14 cellular contexts compared by ENCODE assay signal in the genomic region with DNA sequence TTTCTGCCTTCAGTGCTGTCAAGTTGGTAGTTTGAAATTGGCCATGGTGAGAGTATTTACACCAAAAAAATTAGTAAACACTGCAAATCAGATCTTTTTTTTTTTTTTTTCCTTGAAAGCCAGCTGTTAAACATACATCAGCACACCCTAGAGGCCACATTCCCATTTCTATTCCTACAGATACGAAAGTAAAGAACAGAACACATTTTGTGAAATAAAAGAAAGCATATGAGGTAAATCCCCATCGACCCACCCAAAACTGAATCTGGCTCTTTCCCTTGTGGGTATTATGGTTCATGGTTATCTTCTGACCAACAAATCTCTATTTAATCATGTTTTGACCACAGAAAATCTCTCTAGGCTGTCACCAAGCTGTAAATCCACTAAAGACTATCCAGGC. TPM values are rescaled to one million over a fixed set of nuclear protein-coding genes. Genes with fewer than 3 reads are reported as not detected.
DNase-seq lines count a peak whose midpoint lies in the region; ATAC-seq and TF ChIP-seq lines count a peak whose summit lies in the region.
"Had no signal": no experiment of that assay in that cellular context is flagged by ENCODE, and none has a peak within 500 bp of the region (broad histone marks: within the 10 kb centered on the region; RNA-seq: fewer than 3 reads in every experiment).

No MANE protein-coding gene starts in this region.

- no peak overlapping the region for H3K4me3 ChIP-seq in cardiac muscle cell
- H3K4me3 ChIP-seq in right cardiac atrium (ENCODE audit: low read length), result no peak overlapping the region
- H3K4me3 ChIP-seq in fibroblast of lung (replicated peaks in 1 of 4; ENCODE audit: control extremely low read depth in 1 of 4, insufficient read depth in 1 of 4, low read depth in 3 of 4, low read length in 4 of 4), result no peak overlapping the region
- no peak overlapping the region for H3K4me3 ChIP-seq in retinal pigment epithelial cell (ENCODE audit: low read length)
- H3K4me3 ChIP-seq: spleen had no signal

- H3K27me3 ChIP-seq in cardiac muscle cell, result no peaks in the 10 kb centered on the region
- no peaks in the 10 kb centered on the region for H3K27me3 ChIP-seq in right cardiac atrium (ENCODE audit: control insufficient read depth, insufficient read depth)
- H3K27me3 ChIP-seq in fibroblast of lung (ENCODE audit: control insufficient read depth, insufficient read depth, low read length), result no peaks in the 10 kb centered on the region
- H3K27me3 ChIP-seq: spleen had no signal

- DNase-seq in cardiac muscle cell (ENCODE audit: low read depth in 1 of 2, low spot score in 1 of 2) (peak in 1 of 2 donors; percentile 57), right cardiac atrium (no peak), fibroblast of lung (ENCODE audit: low read depth in 2 of 2) (peak in 1 of 2 donors; percentile 62), retinal pigment epithelial cell (ENCODE audit: low read depth) (no peak), nephron progenitor cell (no peak), NCI-H146 (lab: John Stamatoyannopoulos, UW) (no peak), NOMO-1 treated with dmso at 0.1 percent for 144 hours (lab: John Stamatoyannopoulos, UW; ENCODE audit: unreplicated experiment) (no peak)
- DNase-seq: activated CD8-positive, alpha-beta memory T cell treated with anti-CD3 and anti-CD28 coated beads for 24 hours; activated naive CD4-positive, alpha-beta T cell treated with anti-CD3 and anti-CD28 coated beads, Interleukin-2, amount 50 U/mL, for 16 hours; naive B cell; spleen; T-helper 17 cell; trophoblast cell had no signal

- H3K4me2 ChIP-seq in fibroblast of lung (ENCODE audit: extremely low read depth, insufficient read depth, low read length), result no peak overlapping the region

- ATAC-seq in right cardiac atrium (no peak), SK-N-SH treated with all-trans-retinoic acid at 6 μM for 48 hours (peak; percentile 71; the same call in 2 of the 3 replicates)
- ATAC-seq: T-helper 17 cell had no signal

- H3K9me3 ChIP-seq in cardiac muscle cell (ENCODE audit: low read depth) (no peaks in the 10 kb centered on the region), right cardiac atrium (ENCODE audit: control insufficient read depth, low read length) (no peaks in the 10 kb centered on the region), fibroblast of lung (ENCODE audit: control insufficient read depth, insufficient read depth, low read depth, low read length) (no peaks in the 10 kb centered on the region)
- H3K9me3 ChIP-seq: spleen had no signal

- H3K4me3 Mint-ChIP-seq in nephron progenitor cell, result no peak overlapping the region
- H3K4me3 Mint-ChIP-seq: naive B cell, T-helper 17 cell had no signal

- H4K20me1 ChIP-seq in fibroblast of lung (ENCODE audit: control insufficient read depth, extremely low read depth, insufficient read depth, low read length), result no peaks in the 10 kb centered on the region

- H3K36me3 ChIP-seq in cardiac muscle cell, result no peaks in the 10 kb centered on the region
- H3K36me3 ChIP-seq in fibroblast of lung (ENCODE audit: control insufficient read depth, insufficient read depth, low read length), result no peaks in the 10 kb centered on the region

- no peaks in the 10 kb centered on the region for H3K36me3 Mint-ChIP-seq in nephron progenitor cell (ENCODE audit: low read depth)
- H3K36me3 Mint-ChIP-seq: naive B cell had no signal

- no peak overlapping the region for H3K27ac ChIP-seq in cardiac muscle cell
- H3K27ac ChIP-seq in right cardiac atrium (ENCODE audit: low read length), result no peak overlapping the region
- H3K27ac ChIP-seq in fibroblast of lung (ENCODE audit: insufficient read depth, low read length), result no peak overlapping the region
- H3K27ac ChIP-seq: spleen had no signal

- H3K79me2 ChIP-seq in fibroblast of lung (ENCODE audit: control insufficient read depth, insufficient read depth, low read length), result no peaks in the 10 kb centered on the region

- TF ChIP-seq CTCF in cardiac muscle cell (IDR thresholded peaks at IDR 0.05; ENCODE audit: low read depth, low read length) (peak; percentile 34), fibroblast of lung (conservative IDR thresholded peaks at IDR 0.05 in 1 of 2, IDR thresholded peaks at IDR 0.05 in 1 of 2; ENCODE audit: low read depth in 1 of 2, low read length in 2 of 2) (peak; percentile 24 to 27), retinal pigment epithelial cell (conservative IDR thresholded peaks at IDR 0.05; ENCODE audit: low read depth, low read length) (peak; percentile 21), nephron progenitor cell (IDR thresholded peaks at IDR 0.05) (no peak)

- no peak overlapping the region for H2AFZ ChIP-seq in fibroblast of lung (ENCODE audit: low read length)

- H3K9ac ChIP-seq in fibroblast of lung (ENCODE audit: insufficient read depth, low read length), result no peak overlapping the region

- no peak overlapping the region for H3K27ac Mint-ChIP-seq in nephron progenitor cell
- H3K27ac Mint-ChIP-seq: T-helper 17 cell had no signal

- no peaks in the 10 kb centered on the region for H3K4me1 ChIP-seq in cardiac muscle cell (ENCODE audit: low read depth)
- H3K4me1 ChIP-seq in right cardiac atrium (ENCODE audit: control insufficient read depth, insufficient read depth, low read length), result no peaks in the 10 kb centered on the region
- H3K4me1 ChIP-seq in fibroblast of lung (ENCODE audit: control insufficient read depth, extremely low read depth, insufficient read depth, low read length), result no peaks in the 10 kb centered on the region
- H3K4me1 ChIP-seq: spleen had no signal

- H3K27me3 Mint-ChIP-seq in nephron progenitor cell (ENCODE audit: low read depth, poor library complexity), result peaks cover 4% of the 10 kb centered on the region
- H3K27me3 Mint-ChIP-seq: naive B cell, T-helper 17 cell had no signal

- intact Hi-C loops in right cardiac atrium (cut with DNase I), result no loop called here

- no peaks in the 10 kb centered on the region for H3K4me1 Mint-ChIP-seq in nephron progenitor cell
- H3K4me1 Mint-ChIP-seq: naive B cell had no signal

- 56% methylated on average over 2 of the region's 2 CpGs for WGBS in right cardiac atrium

- no peaks in the 10 kb centered on the region for H3K9me3 Mint-ChIP-seq in nephron progenitor cell

TF ChIP-seq in SK-N-SH treated with all-trans-retinoic acid at 6 μM for 48 hours, 23 proteins besides CTCF, POLR2A, EP300 and RAD21:
- no peak for TF ChIP-seq ESRRG (CRISPR knock-in tag; IDR thresholded peaks at IDR 0.05)
- no peak for TF ChIP-seq TOX (CRISPR knock-in tag; IDR thresholded peaks at IDR 0.05; ENCODE audit: borderline replicate concordance)
- TF ChIP-seq ISL1 (CRISPR knock-in tag; IDR thresholded peaks at IDR 0.05), result no peak
- TF ChIP-seq TCF4 (CRISPR knock-in tag; IDR thresholded peaks at IDR 0.05; ENCODE audit: borderline replicate concordance), result no peak
- TF ChIP-seq ZNF565 (CRISPR knock-in tag; conservative IDR thresholded peaks at IDR 0.05; ENCODE audit: low read depth), result no peak
- no peak for TF ChIP-seq ZNF70 (CRISPR knock-in tag; IDR thresholded peaks at IDR 0.05)
- TF ChIP-seq ZFP30 (CRISPR knock-in tag; IDR thresholded peaks at IDR 0.05), result no peak
- no peak for TF ChIP-seq BACH2 (CRISPR knock-in tag; IDR thresholded peaks at IDR 0.05; ENCODE audit: borderline replicate concordance)
- TF ChIP-seq, protein P1, sequence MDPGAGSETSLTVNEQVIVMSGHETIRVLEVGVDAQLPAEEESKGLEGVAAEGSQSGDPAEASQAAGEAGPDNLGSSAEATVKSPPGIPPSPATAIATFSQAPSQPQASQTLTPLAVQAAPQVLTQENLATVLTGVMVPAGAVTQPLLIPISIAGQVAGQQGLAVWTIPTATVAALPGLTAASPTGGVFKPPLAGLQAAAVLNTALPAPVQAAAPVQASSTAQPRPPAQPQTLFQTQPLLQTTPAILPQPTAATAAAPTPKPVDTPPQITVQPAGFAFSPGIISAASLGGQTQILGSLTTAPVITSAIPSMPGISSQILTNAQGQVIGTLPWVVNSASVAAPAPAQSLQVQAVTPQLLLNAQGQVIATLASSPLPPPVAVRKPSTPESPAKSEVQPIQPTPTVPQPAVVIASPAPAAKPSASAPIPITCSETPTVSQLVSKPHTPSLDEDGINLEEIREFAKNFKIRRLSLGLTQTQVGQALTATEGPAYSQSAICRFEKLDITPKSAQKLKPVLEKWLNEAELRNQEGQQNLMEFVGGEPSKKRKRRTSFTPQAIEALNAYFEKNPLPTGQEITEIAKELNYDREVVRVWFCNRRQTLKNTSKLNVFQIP (CRISPR knock-in tag; IDR thresholded peaks at IDR 0.05; ENCODE audit: borderline replicate concordance, low read depth), result no peak
TF ChIP-seq in SK-N-SH treated with all-trans-retinoic acid at 6 μM for 48 hours: peak in this region for 0.

RNA-seq across cellular contexts. Expression of a gene that starts 41.8 kb away (rescaled TPM):
- total RNA-seq in cardiac muscle cell (24.4 and 28.0 TPM in 2 replicates), right cardiac atrium (10 to 100 TPM in 3 of 4 donors, 1 to 10 TPM in 1; 9.8 to 11.6 (median 10.9) TPM), fibroblast of lung (22.1 and 30.9 TPM in 2 replicates)
- polyA plus RNA-seq in cardiac muscle cell (21.3 and 21.7 TPM in 2 replicates), right cardiac atrium (6.1 TPM), fibroblast of lung (8.4 and 9.4 TPM in 2 replicates)
- polyA plus RNA-seq in fibroblast of lung (2012), result 5.6 and 6.6 TPM in 2 replicates
- polyA minus RNA-seq in fibroblast of lung (ENCODE audit: low replicate concordance), result 0.41 and 0.94 TPM in 2 replicates

RNA-seq across cellular contexts. Expression of a gene that starts 44.5 kb away (rescaled TPM):
- total RNA-seq in cardiac muscle cell (1.7 and 2.3 TPM in 2 replicates), right cardiac atrium (1 to 10 TPM; 4.8 to 7.9 (median 7.1) TPM), fibroblast of lung (0.51 and 1.2 TPM in 2 replicates)
- polyA plus RNA-seq in cardiac muscle cell (4.3 and 4.7 TPM in 2 replicates), right cardiac atrium (6.8 TPM), fibroblast of lung (1.1 and 1.7 TPM in 2 replicates)
- 0.95 and 1.3 TPM in 2 replicates for polyA plus RNA-seq in fibroblast of lung (2012)
- 0.16 TPM in 1 of 2 replicates, not detected in the other for polyA minus RNA-seq in fibroblast of lung (ENCODE audit: low replicate concordance)
